8 cellular contexts compared by ENCODE assay signal in genomic region chr10:68156373-68157185, GRCh38. TPM values are rescaled to one million over a fixed set of nuclear protein-coding genes. Genes with fewer than 3 reads are reported as not detected.
DNase-seq lines count a peak whose midpoint lies in the region; TF ChIP-seq lines count a peak whose summit lies in the region.

No MANE protein-coding gene starts in this region.

- peak; percentile 71 for DNase-seq in DMS 273 (lab: John Stamatoyannopoulos, UW; ENCODE audit: unreplicated experiment)
- peak; percentile 62 for DNase-seq in HFF-Myc (ENCODE audit: extremely low read depth, low read depth)
- DNase-seq in RPMI8226, result peak; percentile 58
- peak; percentile 30 for DNase-seq in activated T-helper 9 cell treated with anti-CD3 and anti-CD28 coated beads, Interleukin-2, amount 50 U/mL, for 16 hours (ENCODE audit: low read depth)
- DNase-seq in glomerular visceral epithelial cell (ENCODE audit: extremely low spot score), result peak; percentile 42
- peak; percentile 70 for DNase-seq in sigmoid colon
- no peak for DNase-seq in NCI-H1092 treated with DMSO at 0.1 percent for 48 hours (lab: John Stamatoyannopoulos, UW)
- no peak for DNase-seq in middle frontal gyrus (ENCODE audit: extremely low spot score, low spot score)

- H3K9me3 ChIP-seq in sigmoid colon, result no peaks in the 10 kb centered on the region

- 41 to 47% methylated on average over 11 of the region's 11 CpGs for WGBS in sigmoid colon, 2 donors

- no peak for TF ChIP-seq EP300 in sigmoid colon (IDR thresholded peaks at IDR 0.05)

- no peaks in the 10 kb centered on the region for H3K36me3 ChIP-seq in sigmoid colon

- H3K4me3 ChIP-seq in HFF-Myc (replicated peaks; ENCODE audit: low read depth, low read length) (no peak overlapping the region), sigmoid colon (no peak overlapping the region)

- H3K27me3 ChIP-seq in sigmoid colon, result no peaks in the 10 kb centered on the region

- peaks cover 0 to 19% (median 13%) of the 10 kb centered on the region in 4 donors for H3K4me1 ChIP-seq in sigmoid colon

- intact Hi-C loops in sigmoid colon (cut with DNase I), result loop anchor here (5.0 kb wide), 1 partner anchor 74 kb away; no protein-coding TSS in a partner anchor

- peak; percentile 75 for TF ChIP-seq CTCF in HFF-Myc (IDR thresholded peaks at IDR 0.05; ENCODE audit: low read depth, low read length, missing control alignments)
- peak in 3 of 4 experiments; percentile 67 to 77 (median 69) for TF ChIP-seq CTCF in sigmoid colon (IDR thresholded peaks at IDR 0.05)

- H3K27ac ChIP-seq in sigmoid colon, result no peak overlapping the region

- no peak for TF ChIP-seq POLR2A in sigmoid colon (IDR thresholded peaks at IDR 0.05)

RNA-seq across cellular contexts. Expression of gene MYPN, which starts 47.3 kb away (rescaled TPM):
- total RNA-seq in sigmoid colon, result not detected
- polyA plus RNA-seq in sigmoid colon, result 1 to 10 TPM in 1 of 3 donors, under 1 TPM in 2; 0.23 to 1.6 (median 0.60) TPM

Comparison
In these comparisons a context has a peak if more than half of its experiments do, and no peak if none do; other contexts are left out.
1. DNase-seq: peak in DMS 273 (single experiment), HFF-Myc (single experiment), RPMI8226 (single experiment), activated T-helper 9 cell treated with anti-CD3 and anti-CD28 coated beads, Interleukin-2, amount 50 U/mL, for 16 hours (single experiment), glomerular visceral epithelial cell (single experiment) and sigmoid colon (single experiment); none in NCI-H1092 treated with DMSO at 0.1 percent for 48 hours (single experiment) and middle frontal gyrus (single experiment).